ENCODE assay signal across 1 cellular context in the genomic region with DNA sequence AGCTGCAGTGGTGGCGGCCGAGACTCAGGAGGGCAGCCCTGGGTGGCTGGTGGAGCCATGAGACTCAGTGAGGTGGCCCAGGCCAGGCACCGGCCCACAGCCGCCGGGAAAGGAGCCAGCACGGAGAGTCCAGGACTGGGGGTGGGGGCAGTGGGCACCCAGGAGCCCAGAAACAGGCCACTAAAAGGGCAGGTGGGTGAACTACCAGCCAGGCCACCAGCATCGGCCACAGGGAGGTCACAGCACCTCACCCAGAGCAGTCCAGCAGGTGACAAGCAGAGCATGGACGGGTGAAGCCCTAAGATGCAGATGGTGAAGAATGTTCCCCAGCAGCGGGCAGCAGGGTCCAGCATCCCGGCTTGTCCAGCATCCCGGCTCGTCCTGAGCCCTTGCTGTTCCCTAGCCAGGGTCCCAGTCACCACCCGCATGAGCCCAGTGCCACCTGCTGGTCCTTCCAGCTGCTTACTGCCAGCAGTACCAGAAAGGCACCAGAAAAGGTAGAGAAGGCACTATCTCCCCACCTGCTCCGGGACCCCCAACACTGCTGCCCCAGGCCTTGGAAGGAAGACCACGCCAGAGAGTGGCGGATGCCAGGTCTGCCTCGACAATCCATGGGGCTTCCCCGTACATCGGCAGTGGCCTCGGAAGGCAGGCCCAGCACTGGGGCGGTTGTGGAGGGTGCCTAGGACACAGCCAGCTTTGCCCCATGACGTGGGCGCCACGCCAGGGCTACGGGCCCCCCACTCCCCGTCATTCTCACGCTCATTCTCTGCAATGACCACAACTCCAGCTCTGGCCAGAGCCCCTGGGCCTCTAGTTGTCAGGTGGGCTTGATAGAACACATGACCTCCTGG.
TF ChIP-seq lines count a peak whose summit lies in the region.

No MANE protein-coding gene starts in this region.

TF ChIP-seq in endothelial cell of umbilical vein, 7 proteins besides CTCF, POLR2A, EP300 and RAD21:
- TF ChIP-seq EZH2 (IDR thresholded peaks at IDR 0.05; ENCODE audit: borderline replicate concordance, low read depth, low read length, severe bottlenecking) (no peak), MYC (IDR thresholded peaks at IDR 0.05; ENCODE audit: low read depth, low read length) (no peak), POLR2AphosphoS5 (IDR thresholded peaks at IDR 0.05; ENCODE audit: insufficient read depth, low read depth, low read length) (no peak), JUN (IDR thresholded peaks at IDR 0.05; ENCODE audit: borderline replicate concordance, insufficient read depth, insufficient read length, low read depth) (no peak), FOS (IDR thresholded peaks at IDR 0.05; ENCODE audit: borderline replicate concordance, insufficient read depth, low read length) (no peak), GATA2 (IDR thresholded peaks at IDR 0.05; ENCODE audit: insufficient read depth, insufficient read length, low read depth, low read length) (no peak)
- TF ChIP-seq, protein P1, sequence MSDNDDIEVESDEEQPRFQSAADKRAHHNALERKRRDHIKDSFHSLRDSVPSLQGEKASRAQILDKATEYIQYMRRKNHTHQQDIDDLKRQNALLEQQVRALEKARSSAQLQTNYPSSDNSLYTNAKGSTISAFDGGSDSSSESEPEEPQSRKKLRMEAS (IDR thresholded peaks at IDR 0.05; ENCODE audit: insufficient read depth, insufficient read length) = no peak
